1 cellular context compared by ENCODE assay signal in the genomic region with DNA sequence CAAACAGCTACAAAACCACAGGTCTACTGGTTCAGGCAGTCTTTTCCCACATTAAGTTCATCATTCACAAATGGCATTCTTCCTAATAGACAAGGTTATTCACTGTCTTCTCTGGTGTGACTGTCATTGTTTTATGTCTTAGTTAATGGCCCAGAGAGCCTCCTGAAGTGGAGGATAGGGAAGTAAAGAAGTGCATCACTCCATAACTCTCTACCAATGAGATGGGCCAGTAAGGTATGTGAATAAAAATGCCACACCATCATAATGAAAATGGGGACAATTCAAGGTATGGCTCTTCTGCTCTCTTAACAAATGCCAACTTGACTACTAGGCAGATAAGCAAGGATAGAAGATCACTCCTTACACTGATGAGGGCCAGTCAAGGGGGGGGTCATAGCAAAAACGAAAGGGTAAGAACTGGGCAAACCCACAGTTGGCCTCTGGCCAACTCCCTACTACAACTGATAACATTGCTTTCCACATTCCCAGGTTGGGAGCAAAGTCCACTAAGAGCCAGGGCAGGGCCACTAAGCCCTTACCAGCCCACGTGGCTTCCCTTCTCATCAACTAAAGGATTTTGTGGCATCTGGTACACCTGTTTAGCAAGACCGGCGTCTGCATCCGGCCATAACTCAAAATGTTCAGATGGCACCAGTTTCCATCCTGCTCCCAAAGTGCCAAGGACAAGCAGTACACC.
TF ChIP-seq lines count a peak whose summit lies in the region.

No MANE protein-coding gene starts in this region.

TF ChIP-seq in SK-N-SH treated with all-trans-retinoic acid at 6 μM for 48 hours, 23 proteins besides CTCF, POLR2A, EP300 and RAD21 (continued from another document):
- TF ChIP-seq, protein P1, sequence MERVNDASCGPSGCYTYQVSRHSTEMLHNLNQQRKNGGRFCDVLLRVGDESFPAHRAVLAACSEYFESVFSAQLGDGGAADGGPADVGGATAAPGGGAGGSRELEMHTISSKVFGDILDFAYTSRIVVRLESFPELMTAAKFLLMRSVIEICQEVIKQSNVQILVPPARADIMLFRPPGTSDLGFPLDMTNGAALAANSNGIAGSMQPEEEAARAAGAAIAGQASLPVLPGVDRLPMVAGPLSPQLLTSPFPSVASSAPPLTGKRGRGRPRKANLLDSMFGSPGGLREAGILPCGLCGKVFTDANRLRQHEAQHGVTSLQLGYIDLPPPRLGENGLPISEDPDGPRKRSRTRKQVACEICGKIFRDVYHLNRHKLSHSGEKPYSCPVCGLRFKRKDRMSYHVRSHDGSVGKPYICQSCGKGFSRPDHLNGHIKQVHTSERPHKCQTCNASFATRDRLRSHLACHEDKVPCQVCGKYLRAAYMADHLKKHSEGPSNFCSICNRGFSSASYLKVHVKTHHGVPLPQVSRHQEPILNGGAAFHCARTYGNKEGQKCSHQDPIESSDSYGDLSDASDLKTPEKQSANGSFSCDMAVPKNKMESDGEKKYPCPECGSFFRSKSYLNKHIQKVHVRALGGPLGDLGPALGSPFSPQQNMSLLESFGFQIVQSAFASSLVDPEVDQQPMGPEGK (CRISPR knock-in tag; IDR thresholded peaks at IDR 0.05; ENCODE audit: borderline replicate concordance): no peak
- no peak for TF ChIP-seq BACH2 (CRISPR knock-in tag; IDR thresholded peaks at IDR 0.05; ENCODE audit: borderline replicate concordance)
- TF ChIP-seq TCF4 (CRISPR knock-in tag; IDR thresholded peaks at IDR 0.05; ENCODE audit: borderline replicate concordance): no peak
- no peak for TF ChIP-seq RARB (CRISPR knock-in tag; IDR thresholded peaks at IDR 0.05)
- TF ChIP-seq, protein P2, sequence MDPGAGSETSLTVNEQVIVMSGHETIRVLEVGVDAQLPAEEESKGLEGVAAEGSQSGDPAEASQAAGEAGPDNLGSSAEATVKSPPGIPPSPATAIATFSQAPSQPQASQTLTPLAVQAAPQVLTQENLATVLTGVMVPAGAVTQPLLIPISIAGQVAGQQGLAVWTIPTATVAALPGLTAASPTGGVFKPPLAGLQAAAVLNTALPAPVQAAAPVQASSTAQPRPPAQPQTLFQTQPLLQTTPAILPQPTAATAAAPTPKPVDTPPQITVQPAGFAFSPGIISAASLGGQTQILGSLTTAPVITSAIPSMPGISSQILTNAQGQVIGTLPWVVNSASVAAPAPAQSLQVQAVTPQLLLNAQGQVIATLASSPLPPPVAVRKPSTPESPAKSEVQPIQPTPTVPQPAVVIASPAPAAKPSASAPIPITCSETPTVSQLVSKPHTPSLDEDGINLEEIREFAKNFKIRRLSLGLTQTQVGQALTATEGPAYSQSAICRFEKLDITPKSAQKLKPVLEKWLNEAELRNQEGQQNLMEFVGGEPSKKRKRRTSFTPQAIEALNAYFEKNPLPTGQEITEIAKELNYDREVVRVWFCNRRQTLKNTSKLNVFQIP (CRISPR knock-in tag; IDR thresholded peaks at IDR 0.05; ENCODE audit: borderline replicate concordance, low read depth): no peak
- no peak for TF ChIP-seq ISL1 (CRISPR knock-in tag; IDR thresholded peaks at IDR 0.05)
- no peak for TF ChIP-seq ESRRG (CRISPR knock-in tag; IDR thresholded peaks at IDR 0.05)
- TF ChIP-seq ZC3H10 (CRISPR knock-in tag; IDR thresholded peaks at IDR 0.05): no peak
- no peak for TF ChIP-seq ZNF8 (CRISPR knock-in tag; IDR thresholded peaks at IDR 0.05)
- TF ChIP-seq TOX (CRISPR knock-in tag; IDR thresholded peaks at IDR 0.05; ENCODE audit: borderline replicate concordance): no peak
- no peak for TF ChIP-seq GLIS3 (CRISPR knock-in tag; IDR thresholded peaks at IDR 0.05)
